ENCODE assay signal across 8 cellular contexts in the genomic region with DNA sequence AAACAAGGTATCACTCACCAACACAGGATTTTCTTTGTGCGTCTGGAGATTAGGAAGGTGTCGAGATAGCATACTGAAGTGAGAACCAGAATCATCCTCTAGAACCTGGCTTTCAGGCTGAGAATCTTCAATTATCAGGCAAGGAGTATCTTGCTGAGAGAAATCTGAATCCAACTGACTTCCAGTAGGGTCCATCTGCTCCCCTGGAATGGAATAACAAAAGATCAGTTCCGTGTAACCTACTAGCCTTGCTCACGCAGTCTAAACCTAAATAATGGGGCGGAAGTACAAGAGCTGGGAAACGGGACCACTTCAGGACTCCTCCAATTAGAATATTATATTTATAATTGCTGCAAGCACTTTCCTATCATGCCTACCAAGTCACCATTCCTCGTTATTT. TPM values are rescaled to one million over a fixed set of nuclear protein-coding genes. Genes with fewer than 3 reads are reported as not detected.
DNase-seq lines count a peak whose midpoint lies in the region; ATAC-seq and TF ChIP-seq lines count a peak whose summit lies in the region.

No MANE protein-coding gene starts in this region.

- no peak for ATAC-seq in GM18858 (IDR thresholded peaks at IDR 0.05; ENCODE audit: unreplicated experiment)

- DNase-seq in G401 (ENCODE audit: low spot score) (peak; percentile 63), OCI-M1 (lab: John Stamatoyannopoulos, UW) (peak; percentile 55), epithelial cell of esophagus (ENCODE audit: low read depth) (no peak), NCI-H2081 (lab: John Stamatoyannopoulos, UW) (no peak), GM10248 (ENCODE audit: extremely low spot score) (no peak), AML-193 (lab: John Stamatoyannopoulos, UW) (no peak)

- no peaks in the 10 kb centered on the region for H3K9me3 ChIP-seq in parathyroid adenoma (ENCODE audit: control insufficient read depth, low read length)

- no peaks in the 10 kb centered on the region for H3K27me3 ChIP-seq in parathyroid adenoma (ENCODE audit: control insufficient read depth, insufficient read depth, low read length)

- no peaks in the 10 kb centered on the region for H3K36me3 ChIP-seq in parathyroid adenoma (ENCODE audit: control insufficient read depth, insufficient read depth, low read length)

- peaks cover 6% of the 10 kb centered on the region for H3K4me1 ChIP-seq in parathyroid adenoma

- CTCF ChIA-PET in GM10248 (lab: Yijun Ruan, JAX), result interaction anchor here (1.2 to 1.3 kb wide), 2 partner anchors 22 to 116 kb away, joined by 3 to 4 read pairs; no protein-coding TSS in a partner anchor

- peak overlapping the region; percentile 80 for H3K27ac ChIP-seq in parathyroid adenoma

- H3K4me3 ChIP-seq in epithelial cell of esophagus (ENCODE audit: low read length) (peak overlapping the region; percentile 87), parathyroid adenoma (ENCODE audit: low read depth, low read length) (peak overlapping the region; percentile 66)

- peaks cover 6% of the 10 kb centered on the region for H3K79me2 ChIP-seq in parathyroid adenoma

- peak overlapping the region; percentile 89 for H2AFZ ChIP-seq in parathyroid adenoma

- POLR2A ChIA-PET in GM10248 (lab: Yijun Ruan, JAX), result no interaction called here

- in situ Hi-C loops in G401 (cut with HindIII; ENCODE audit: low sequenced_read_pairs), result no loop called here

- H3K9ac ChIP-seq in parathyroid adenoma, result no peak overlapping the region

- peak overlapping the region; percentile 52 for H3K4me2 ChIP-seq in parathyroid adenoma (ENCODE audit: low read length)

- TF ChIP-seq CTCF in epithelial cell of esophagus (IDR thresholded peaks at IDR 0.05; ENCODE audit: insufficient read depth, low read depth, low read length, missing control alignments) (no peak), parathyroid adenoma (IDR thresholded peaks at IDR 0.05) (no peak), GM10248 (IDR thresholded peaks at IDR 0.05; ENCODE audit: control extremely low read depth, extremely low read depth, low read depth, missing control alignments) (no peak)

RNA-seq across cellular contexts. Expression of a gene that starts 0.7 kb away (rescaled TPM):
- total RNA-seq in G401 (2014; rRNA removed; shearing (Covaris generic)), result 79.1 and 84.7 TPM in 2 replicates

RNA-seq across cellular contexts. Expression of a gene that starts 25.1 kb away (rescaled TPM):
- total RNA-seq in G401 (2014; rRNA removed; shearing (Covaris generic)), result 10.0 and 16.4 TPM in 2 replicates

Comparison
In these comparisons a context has a peak if more than half of its experiments do, and no peak if none do; other contexts are left out.
1. DNase-seq: peak in G401 (single experiment) and OCI-M1 (single experiment); none in epithelial cell of esophagus (single experiment), NCI-H2081 (0 of 2), GM10248 (single experiment) and AML-193 (0 of 2).